15 cellular contexts compared by ENCODE assay signal in genomic region chrX:64191281-64192010, GRCh38. TPM values are rescaled to one million over a fixed set of nuclear protein-coding genes. Genes with fewer than 3 reads are reported as not detected.
DNase-seq lines count a peak whose midpoint lies in the region; ATAC-seq and TF ChIP-seq lines count a peak whose summit lies in the region.
"Had no signal": no experiment of that assay in that cellular context is flagged by ENCODE, and none has a peak within 500 bp of the region (broad histone marks: within the 10 kb centered on the region; RNA-seq: fewer than 3 reads in every experiment).

No MANE protein-coding gene starts in this region.

- ATAC-seq in T-helper 17 cell = no peak
- ATAC-seq: A549 had no signal

- H3K4me3 Mint-ChIP-seq in T-helper 17 cell = no peak overlapping the region
- H3K4me3 Mint-ChIP-seq in endodermal cell = no peak overlapping the region
- H3K4me3 Mint-ChIP-seq: CD4-positive, alpha-beta memory T cell; IgD-negative memory B cell had no signal

- H3K27ac ChIP-seq in endodermal cell (ENCODE audit: low read depth, low read length) (no peak overlapping the region), vagina (no peak overlapping the region), testis (no peak overlapping the region)
- H3K27ac ChIP-seq: A549, C4-2B had no signal

- DNase-seq in H7 = peak; percentile 7
- DNase-seq in T-helper 17 cell = no peak
- peak; percentile 9 for DNase-seq in endodermal cell
- DNase-seq in vagina (ENCODE audit: extremely low spot score in 2 of 2) = peak; percentile 67 to 84
- no peak for DNase-seq in testis
- DNase-seq in SKM-1 (lab: John Stamatoyannopoulos, UW; ENCODE audit: unreplicated experiment) = no peak
- DNase-seq: BE2C; CD4-positive, alpha-beta memory T cell; DND-41; GDM1; HCEC 1CT had no signal

- TF ChIP-seq CTCF in endodermal cell (conservative IDR thresholded peaks at IDR 0.05) = no peak
- TF ChIP-seq CTCF in vagina (IDR thresholded peaks at IDR 0.05) = no peak
- TF ChIP-seq CTCF in testis (IDR thresholded peaks at IDR 0.05) = no peak

- no peaks in the 10 kb centered on the region for H3K27me3 ChIP-seq in H7 (ENCODE audit: control insufficient read depth, insufficient read depth, low read length)
- H3K27me3 ChIP-seq in endodermal cell (ENCODE audit: control insufficient read depth, insufficient read depth, low read length, poor library complexity, severe bottlenecking) = no peaks in the 10 kb centered on the region
- H3K27me3 ChIP-seq in vagina = no peaks in the 10 kb centered on the region
- no peaks in the 10 kb centered on the region for H3K27me3 ChIP-seq in testis
- H3K27me3 ChIP-seq: BE2C had no signal

- H3K4me1 Mint-ChIP-seq in T-helper 17 cell (no peaks in the 10 kb centered on the region), endodermal cell (peaks cover 3% of the 10 kb centered on the region)
- H3K4me1 Mint-ChIP-seq: CD4-positive, alpha-beta memory T cell; IgD-negative memory B cell had no signal

- no peak overlapping the region for H3K4me3 ChIP-seq in H7 (ENCODE audit: insufficient read depth, low read depth, low read length)
- H3K4me3 ChIP-seq in endodermal cell (ENCODE audit: low read length) = no peak overlapping the region
- no peak overlapping the region for H3K4me3 ChIP-seq in vagina
- no peak overlapping the region for H3K4me3 ChIP-seq in testis
- H3K4me3 ChIP-seq: A549 had no signal

- H3K9me3 ChIP-seq in T-helper 17 cell (ENCODE audit: control insufficient read depth, low read length, poor library complexity, severe bottlenecking) (no peaks in the 10 kb centered on the region), endodermal cell (ENCODE audit: control insufficient read depth, low read length) (no peaks in the 10 kb centered on the region), vagina (no peaks in the 10 kb centered on the region), testis (no peaks in the 10 kb centered on the region)
- H3K9me3 ChIP-seq: A549, BE2C had no signal

- peaks cover 3% of the 10 kb centered on the region; the same call in 1 of the 2 replicates for H3K36me3 ChIP-seq in H7 (replicated peaks; ENCODE audit: control insufficient read depth, insufficient read depth, low read length)
- H3K36me3 ChIP-seq in endodermal cell (ENCODE audit: control insufficient read depth, insufficient read depth, low read length) = no peaks in the 10 kb centered on the region
- H3K36me3 ChIP-seq in vagina = peaks cover 0 to 7% of the 10 kb centered on the region in 2 donors
- no peaks in the 10 kb centered on the region for H3K36me3 ChIP-seq in testis (ENCODE audit: low read depth, missing control alignments)

- TF ChIP-seq POLR2A in vagina (IDR thresholded peaks at IDR 0.05) = no peak
- TF ChIP-seq POLR2A in testis (IDR thresholded peaks at IDR 0.05) = no peak

- WGBS in endodermal cell (ENCODE audit: insufficient coverage in 1 of 2, insufficient read length in 1 of 2), 2 experiments = 94% methylated on average over 18 of the region's 19 CpGs; no CpG with 5 or more reads in 1 of the 2 experiments
- WGBS in testis, 2 donors = 88 to 99% methylated on average over 10 to 16 of the region's 19 CpGs

- intact Hi-C loops in vagina (cut with DNase I) = no loop called here
- intact Hi-C loops in testis (cut with DNase I; ENCODE audit: low total_unique reads) = no loop called here

- no peaks in the 10 kb centered on the region for H3K4me1 ChIP-seq in endodermal cell (ENCODE audit: control insufficient read depth, insufficient read depth, low read length)
- no peaks in the 10 kb centered on the region for H3K4me1 ChIP-seq in vagina
- no peaks in the 10 kb centered on the region for H3K4me1 ChIP-seq in testis
- H3K4me1 ChIP-seq: A549, BE2C had no signal

- no peak overlapping the region for H3K9ac ChIP-seq in endodermal cell (ENCODE audit: extremely low read depth, low read length, poor library complexity, severe bottlenecking)

- H3K27ac Mint-ChIP-seq in T-helper 17 cell (peak overlapping the region; percentile 39), endodermal cell (no peak overlapping the region)
- H3K27ac Mint-ChIP-seq: CD4-positive, alpha-beta memory T cell; IgD-negative memory B cell had no signal

- H3K27me3 Mint-ChIP-seq in T-helper 17 cell = no peaks in the 10 kb centered on the region
- no peaks in the 10 kb centered on the region for H3K27me3 Mint-ChIP-seq in endodermal cell (ENCODE audit: insufficient read depth)
- H3K27me3 Mint-ChIP-seq: CD4-positive, alpha-beta memory T cell; IgD-negative memory B cell had no signal

- peaks cover 59% of the 10 kb centered on the region for H3K9me3 Mint-ChIP-seq in endodermal cell
- H3K9me3 Mint-ChIP-seq: CD4-positive, alpha-beta memory T cell; IgD-negative memory B cell had no signal

- H3K36me3 Mint-ChIP-seq in T-helper 17 cell (ENCODE audit: low read depth) = peaks cover 4% of the 10 kb centered on the region
- peaks cover 23% of the 10 kb centered on the region for H3K36me3 Mint-ChIP-seq in endodermal cell (ENCODE audit: low read depth)

RNA-seq across cellular contexts. Expression of gene AMER1, which starts 14.1 kb away (rescaled TPM):
- 7.4 and 8.3 TPM in 2 replicates for total RNA-seq in H7 (2014; rRNA removed; shearing (Covaris generic))
- total RNA-seq in T-helper 17 cell (1 to 10 TPM; 3.2 to 3.8 TPM), endodermal cell (10 to 100 TPM; 11.2 to 12.0 TPM), vagina (4.9 TPM), testis (1 to 10 TPM; 3.2 to 3.8 TPM)
- polyA plus RNA-seq in endodermal cell (2013, experiment 1 of 2) = 7.8 TPM
- 7.9 TPM for polyA plus RNA-seq in endodermal cell (2013, experiment 2 of 2)
- polyA plus RNA-seq in testis (ENCODE audit: insufficient read depth, low read depth, low replicate concordance) = 1.5 TPM

RNA-seq across cellular contexts. Expression of gene ASB12, which starts 39.0 kb away (rescaled TPM):
- total RNA-seq in H7 (2014; rRNA removed; shearing (Covaris generic)) = 0.73 and 0.78 TPM in 2 replicates
- total RNA-seq in T-helper 17 cell (under 1 TPM in 1 of 2 donors, not detected in 1; 0.22 TPM), endodermal cell (under 1 TPM; 0.48 to 0.53 TPM), vagina (not detected), testis (under 1 TPM; 0.31 to 0.62 TPM)
- polyA plus RNA-seq in endodermal cell (2013, experiment 1 of 2) = 0.57 TPM
- polyA plus RNA-seq in endodermal cell (2013, experiment 2 of 2) = 0.79 TPM
- 0.67 TPM for polyA plus RNA-seq in testis (ENCODE audit: insufficient read depth, low read depth, low replicate concordance)
- total RNA-seq: CD4-positive, alpha-beta memory T cell had no signal
- polyA plus RNA-seq: AG04450, IgD-negative memory B cell had no signal

Comparison
In these comparisons a context has a peak if more than half of its experiments do, and no peak if none do; other contexts are left out.
1. DNase-seq: peak in H7 (single experiment), endodermal cell (single experiment) and vagina (2 of 2); none in T-helper 17 cell (0 of 3), testis (single experiment) and SKM-1 (single experiment).